ENCODE assay signal across 9 cellular contexts in the genomic region with DNA sequence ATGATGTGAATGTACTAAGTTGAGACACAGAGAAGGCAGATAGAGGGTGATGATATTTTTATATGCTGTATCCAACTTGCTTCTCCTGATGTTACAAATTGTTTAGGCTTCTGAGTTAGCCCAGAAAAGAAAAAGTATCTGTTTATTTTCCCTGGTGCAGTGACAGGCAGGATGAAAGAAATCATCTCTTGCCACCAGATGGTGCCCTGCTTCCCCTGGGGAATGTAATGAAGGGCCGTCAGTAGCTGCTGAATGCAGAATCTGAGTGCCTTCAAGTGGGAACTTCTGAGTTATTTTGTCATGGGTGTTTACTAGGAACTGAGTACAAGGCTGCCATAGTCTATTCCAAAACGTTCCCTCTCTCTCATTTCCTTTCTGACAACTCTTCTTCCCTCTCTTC.
DNase-seq lines count a peak whose midpoint lies in the region; TF ChIP-seq lines count a peak whose summit lies in the region.
"Had no signal": no experiment of that assay in that cellular context is flagged by ENCODE, and none has a peak within 500 bp of the region (broad histone marks: within the 10 kb centered on the region; RNA-seq: fewer than 3 reads in every experiment).

No MANE protein-coding gene starts in this region.

- no peak overlapping the region for H3K9ac ChIP-seq in adipocyte (ENCODE audit: low read length)
- H3K9ac ChIP-seq: parathyroid adenoma had no signal

- H3K36me3 ChIP-seq in adipocyte (ENCODE audit: control insufficient read depth, insufficient read depth, low read length, severe bottlenecking): no peaks in the 10 kb centered on the region

- no peak overlapping the region for H3K4me3 ChIP-seq in adipocyte (ENCODE audit: low read length)

- no peaks in the 10 kb centered on the region for H3K27me3 ChIP-seq in adipocyte (replicated peaks; ENCODE audit: control insufficient read depth, insufficient read depth, low read length)

- no peaks in the 10 kb centered on the region for H3K4me1 ChIP-seq in adipocyte (ENCODE audit: control insufficient read depth, insufficient read depth, low read length)
- H3K4me1 ChIP-seq: parathyroid adenoma had no signal

- DNase-seq in SHP77 (lab: John Stamatoyannopoulos, UW) (peak; percentile 5 to 38), SHP77 treated with DMSO at 0.1 percent for 48 hours (lab: John Stamatoyannopoulos, UW) (no peak), adipocyte (ENCODE audit: low read depth) (peak; percentile 75), iris pigment epithelial cell (ENCODE audit: low read depth) (peak; percentile 37), cerebellar nuclear complex (lab: John Stamatoyannopoulos, UW) (no peak), NCI-H2029 treated with DMSO at 0.1 percent for 48 hours (lab: John Stamatoyannopoulos, UW) (no peak), EL (no peak)

- TF ChIP-seq CTCF in LNCAP (IDR thresholded peaks at IDR 0.05): peak; percentile 70

- peaks cover 19% of the 10 kb centered on the region for H3K9me3 ChIP-seq in adipocyte (ENCODE audit: control insufficient read depth, low read length)

Comparison
In these comparisons a context has a peak if more than half of its experiments do, and no peak if none do; other contexts are left out.
1. DNase-seq: peak in SHP77 (2 of 2), adipocyte (single experiment) and iris pigment epithelial cell (single experiment); none in SHP77 treated with DMSO at 0.1 percent for 48 hours (single experiment), cerebellar nuclear complex (0 of 2), NCI-H2029 treated with DMSO at 0.1 percent for 48 hours (single experiment) and EL (single experiment).